ENCODE assay signal across 8 cellular contexts in genomic region chr18:76491436-76491800, GRCh38. TPM values are rescaled to one million over a fixed set of nuclear protein-coding genes. Genes with fewer than 3 reads are reported as not detected.
DNase-seq lines count a peak whose midpoint lies in the region; ATAC-seq lines count a peak whose summit lies in the region.

No MANE protein-coding gene starts in this region.

- DNase-seq in NCI-H1417 (lab: John Stamatoyannopoulos, UW): peak; percentile 53 to 88 (median 86)
- no peak for DNase-seq in NCI-H1417 treated with DMSO at 0.1 percent for 48 hours (lab: John Stamatoyannopoulos, UW)
- peak; percentile 76 for DNase-seq in NCI-H2227 (lab: John Stamatoyannopoulos, UW; ENCODE audit: unreplicated experiment)
- DNase-seq in activated T-cell treated with anti-CD3 and anti-CD28 coated beads for 48 hours (ENCODE audit: low read depth): peak; percentile 46
- no peak for DNase-seq in epithelial cell of prostate (ENCODE audit: low read depth, low spot score)
- peak; percentile 76 for DNase-seq in mucosa of gallbladder (ENCODE audit: low spot score)

- no peak for ATAC-seq in GM21786 (IDR thresholded peaks at IDR 0.05; ENCODE audit: unreplicated experiment)

- H3K27me3 Mint-ChIP-seq in stimulated activated naive CD8-positive, alpha-beta T cell treated with anti-CD3 and anti-CD28 coated beads, Interleukin-15, Interleukin-2, amounts not matched to agents 100 ng/mL and 50 ng/mL, for 24 hours: peaks cover 19% of the 10 kb centered on the region

- peak overlapping the region; percentile 91 for H3K4me3 Mint-ChIP-seq in stimulated activated naive CD8-positive, alpha-beta T cell treated with anti-CD3 and anti-CD28 coated beads, Interleukin-15, Interleukin-2, amounts not matched to agents 100 ng/mL and 50 ng/mL, for 24 hours

- peak overlapping the region; percentile 83 for H3K27ac ChIP-seq in epithelial cell of prostate

- peaks cover 52% of the 10 kb centered on the region for H3K4me1 Mint-ChIP-seq in stimulated activated naive CD8-positive, alpha-beta T cell treated with anti-CD3 and anti-CD28 coated beads, Interleukin-15, Interleukin-2, amounts not matched to agents 100 ng/mL and 50 ng/mL, for 24 hours (ENCODE audit: low read depth)

- no peaks in the 10 kb centered on the region for H3K9me3 Mint-ChIP-seq in stimulated activated naive CD8-positive, alpha-beta T cell treated with anti-CD3 and anti-CD28 coated beads, Interleukin-15, Interleukin-2, amounts not matched to agents 100 ng/mL and 50 ng/mL, for 24 hours

- H3K27ac Mint-ChIP-seq in stimulated activated naive CD8-positive, alpha-beta T cell treated with anti-CD3 and anti-CD28 coated beads, Interleukin-15, Interleukin-2, amounts not matched to agents 100 ng/mL and 50 ng/mL, for 24 hours: no peak overlapping the region

- H3K36me3 Mint-ChIP-seq in stimulated activated naive CD8-positive, alpha-beta T cell treated with anti-CD3 and anti-CD28 coated beads, Interleukin-15, Interleukin-2, amounts not matched to agents 100 ng/mL and 50 ng/mL, for 24 hours (ENCODE audit: low read depth): no peaks in the 10 kb centered on the region

RNA-seq across cellular contexts. Expression of gene ZNF516, which starts 3.6 kb away (rescaled TPM):
- 48.5 TPM for total RNA-seq in mucosa of gallbladder

Comparison
In these comparisons a context has a peak if more than half of its experiments do, and no peak if none do; other contexts are left out.
1. DNase-seq: peak in NCI-H1417 (3 of 3), NCI-H2227 (single experiment), activated T-cell treated with anti-CD3 and anti-CD28 coated beads for 48 hours (single experiment) and mucosa of gallbladder (single experiment); none in NCI-H1417 treated with DMSO at 0.1 percent for 48 hours (single experiment) and epithelial cell of prostate (single experiment).